Comparison of ENCODE assay signal across 15 cellular contexts in the genomic region with DNA sequence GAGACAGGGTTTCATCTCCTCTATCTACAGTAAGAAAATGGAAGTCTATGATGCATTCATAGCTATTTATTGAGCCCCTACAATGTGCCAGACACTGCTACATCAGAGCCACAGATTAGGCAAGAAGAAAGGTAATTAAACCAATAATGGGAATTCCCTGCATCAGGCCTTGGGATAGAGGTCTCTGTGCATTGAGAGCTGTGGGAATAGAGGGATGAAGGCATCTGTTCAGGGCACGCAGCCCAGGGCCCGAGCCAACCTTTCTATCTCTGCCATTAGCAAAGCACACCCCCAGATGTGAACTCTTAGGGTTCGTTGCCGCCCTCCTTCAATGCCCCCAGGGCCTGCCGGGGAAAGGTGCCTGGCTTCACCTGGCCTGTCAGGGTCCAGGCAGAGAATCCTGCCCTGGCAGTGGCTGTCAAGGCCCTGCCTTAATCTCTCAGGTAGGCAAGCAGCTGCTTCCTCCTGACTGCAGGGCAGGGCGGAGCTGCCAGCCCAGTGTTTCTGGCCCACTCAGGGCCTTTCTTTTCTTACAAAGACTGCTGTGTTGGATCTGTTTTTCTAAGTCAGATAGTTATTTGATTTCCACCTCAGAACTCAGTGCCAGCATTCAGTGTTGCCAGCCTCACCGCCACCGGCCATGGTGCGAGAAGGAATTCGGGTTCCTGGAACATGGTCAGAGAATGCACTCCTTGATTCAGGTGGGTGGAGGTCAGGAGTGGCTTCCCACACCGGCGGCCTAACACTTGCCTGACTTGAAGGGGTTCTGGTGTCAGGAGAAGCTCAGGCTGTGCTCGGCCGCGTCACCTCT.
DNase-seq lines count a peak whose midpoint lies in the region; ATAC-seq, FAIRE-seq and TF ChIP-seq lines count a peak whose summit lies in the region.
"Had no signal": no experiment of that assay in that cellular context is flagged by ENCODE, and none has a peak within 500 bp of the region (broad histone marks: within the 10 kb centered on the region; RNA-seq: fewer than 3 reads in every experiment).

No MANE protein-coding gene starts in this region.

- H2AFZ ChIP-seq in mammary epithelial cell (ENCODE audit: low read depth, low read length) (peak overlapping the region; percentile 86), keratinocyte (ENCODE audit: control insufficient read depth, low read length) (peak overlapping the region; percentile 79), neuronal stem cell (ENCODE audit: low read length) (no peak overlapping the region)

- H4K8ac ChIP-seq in neuronal stem cell (ENCODE audit: low read depth, low read length) = no peak overlapping the region

- H2BK15ac ChIP-seq in neuronal stem cell (ENCODE audit: low read length) = no peak overlapping the region

- TSS peak; percentile 57 for BruUV-seq in mammary epithelial cell (replicated peaks; lab: Mats Ljungman, UMichigan)

- TF ChIP-seq CTCF in HEK293 (tag by site-specific recombination; IDR thresholded peaks at IDR 0.05) (no peak), mammary epithelial cell (conservative IDR thresholded peaks at IDR 0.05 in 1 of 2, IDR thresholded peaks at IDR 0.05 in 1 of 2; ENCODE audit: extremely low read depth in 1 of 2, insufficient read depth in 1 of 2, low read depth in 1 of 2, low read length in 2 of 2) (no peak), keratinocyte (optimal IDR thresholded peaks at IDR 0.05 in 1 of 3, IDR thresholded peaks at IDR 0.05 in 1 of 3, conservative IDR thresholded peaks at IDR 0.05 in 1 of 3; ENCODE audit: extremely low read depth in 1 of 3, insufficient read depth in 2 of 3, low read length in 3 of 3) (no peak)

- POLR2A ChIA-PET in HEK293 (lab: Yijun Ruan, JAX) = no interaction called here

- ATAC-seq in HG03354 (IDR thresholded peaks at IDR 0.05; ENCODE audit: poor library complexity, severe bottlenecking, unreplicated experiment) (no peak), HG03045 (IDR thresholded peaks at IDR 0.05; ENCODE audit: unreplicated experiment) (no peak), HG02938 (IDR thresholded peaks at IDR 0.05; ENCODE audit: unreplicated experiment) (no peak)
- ATAC-seq: Right ventricle myocardium inferior had no signal

- H2BK120ac ChIP-seq in neuronal stem cell (ENCODE audit: low read depth, low read length) = no peak overlapping the region

- peak; percentile 85 for FAIRE-seq in keratinocyte (lab: Jason Lieb, UNC)

- H3K9me3 ChIP-seq in HEK293 (ENCODE audit: control insufficient read depth, insufficient read depth, low read depth, low read length) (no peaks in the 10 kb centered on the region), mammary epithelial cell (replicated peaks; ENCODE audit: insufficient read depth, low read length) (peaks cover 7% of the 10 kb centered on the region), keratinocyte (ENCODE audit: control insufficient read depth, low read depth, low read length) (peaks cover 4% of the 10 kb centered on the region), neuronal stem cell (replicated peaks in 1 of 2; ENCODE audit: control insufficient read depth in 2 of 2, insufficient read depth in 1 of 2, low read depth in 1 of 2, low read length in 2 of 2) (no peaks in the 10 kb centered on the region)

- H3K79me2 ChIP-seq in mammary epithelial cell (ENCODE audit: insufficient read depth, low read length) (no peaks in the 10 kb centered on the region), keratinocyte (ENCODE audit: control insufficient read depth, insufficient read depth, low read length) (no peaks in the 10 kb centered on the region)

- H3K14ac ChIP-seq in neuronal stem cell (ENCODE audit: low read length) = no peak overlapping the region

- H3K18ac ChIP-seq in neuronal stem cell (ENCODE audit: low read length) = peak overlapping the region; percentile 22

- H3K4me1 ChIP-seq in HEK293 (ENCODE audit: control insufficient read depth, insufficient read depth, low read length) (no peaks in the 10 kb centered on the region; the same call in 1 of the 2 replicates), mammary epithelial cell (ENCODE audit: insufficient read depth, low read length) (peaks cover 29% of the 10 kb centered on the region), keratinocyte (ENCODE audit: control insufficient read depth, extremely low read depth, insufficient read depth, low read length) (peaks cover 22% of the 10 kb centered on the region), neuronal stem cell (ENCODE audit: control insufficient read depth in 2 of 2, insufficient read depth in 1 of 2, low read depth in 1 of 2, low read length in 2 of 2) (peaks cover 0 to 3% of the 10 kb centered on the region in 2 donors)
- H3K4me1 ChIP-seq: BLaER1 treated with 17β-estradiol and CSF1 and Interleukin-3, amounts not matched to agents 10 nM and 100 nM had no signal

- no peaks in the 10 kb centered on the region for H3K79me1 ChIP-seq in neuronal stem cell (ENCODE audit: low read depth, low read length)

- H3K27ac ChIP-seq in HEK293 (ENCODE audit: extremely low read depth, low read depth, low read length) = no peak overlapping the region
- H3K27ac ChIP-seq in mammary epithelial cell (ENCODE audit: insufficient read depth, low read depth, low read length) = peak overlapping the region; percentile 67
- peak overlapping the region; percentile 56 for H3K27ac ChIP-seq in keratinocyte (ENCODE audit: control insufficient read depth, insufficient read depth, low read length)
- H3K27ac ChIP-seq in neuronal stem cell (replicated peaks; ENCODE audit: low read length) = no peak overlapping the region
- H3K27ac ChIP-seq: BLaER1 treated with 17β-estradiol and CSF1 and Interleukin-3, amounts not matched to agents 10 nM and 100 nM had no signal

- WGBS in mammary epithelial cell (ENCODE audit: low coverage, missing lambda C conversion rate) = 14% methylated on average over 12 of the region's 15 CpGs
- WGBS in neuronal stem cell (ENCODE audit: extremely low coverage in 2 of 2, insufficient read length in 2 of 2, insufficient replicate concordance in 1 of 2), 2 donors = no CpG with 5 or more reads among the region's 15 CpGs

- DNase-seq in mammary epithelial cell (peak; percentile 57), keratinocyte (ENCODE audit: low read depth, low spot score) (no peak), neuronal stem cell (ENCODE audit: low spot score) (no peak), NCI-H226 (no peak)
- DNase-seq: DMS153, EL, H9, NCI-H2227 treated with DMSO at 0.1 percent for 48 hours, NCI-H526 treated with DMSO at 0.1 percent for 48 hours had no signal

- in situ Hi-C loops in mammary epithelial cell (cut with MboI; ENCODE audit: low sequenced_read_pairs in 2 of 2) = no loop called here

- dilution Hi-C loops in mammary epithelial cell (cut with HindIII; ENCODE audit: low sequenced_read_pairs) = no loop called here
- dilution Hi-C loops in keratinocyte (cut with MboI; ENCODE audit: extremely low pct_ligation_motif_present, low sequenced_read_pairs) = no loop called here

- no peak overlapping the region for H2BK12ac ChIP-seq in neuronal stem cell (ENCODE audit: low read length)

- no peak overlapping the region for H2AK5ac ChIP-seq in neuronal stem cell (ENCODE audit: low read depth, low read length)

- no peaks in the 10 kb centered on the region for H3K36me3 ChIP-seq in HEK293 (ENCODE audit: control insufficient read depth in 2 of 2, insufficient read depth in 1 of 2, low read length in 2 of 2)
- no peaks in the 10 kb centered on the region for H3K36me3 ChIP-seq in mammary epithelial cell (ENCODE audit: insufficient read depth, low read length)
- H3K36me3 ChIP-seq in keratinocyte (ENCODE audit: control insufficient read depth in 2 of 2, extremely low read depth in 1 of 2, insufficient read depth in 2 of 2, low read length in 2 of 2) = no peaks in the 10 kb centered on the region
- H3K36me3 ChIP-seq in neuronal stem cell (replicated peaks in 1 of 2; ENCODE audit: control insufficient read depth in 2 of 2, insufficient read depth in 2 of 2, low read length in 2 of 2) = no peaks in the 10 kb centered on the region
- H3K36me3 ChIP-seq: BLaER1 treated with 17β-estradiol and CSF1 and Interleukin-3, amounts not matched to agents 10 nM and 100 nM had no signal

- intact Hi-C loops in mammary epithelial cell (cut with micrococcal nuclease) = no loop called here

- H4K20me1 ChIP-seq in mammary epithelial cell (ENCODE audit: insufficient read depth, low read length) (no peaks in the 10 kb centered on the region), keratinocyte (ENCODE audit: control insufficient read depth, extremely low read depth, insufficient read depth, low read length) (no peaks in the 10 kb centered on the region)
- H4K20me1 ChIP-seq: BLaER1 treated with 17β-estradiol and CSF1 and Interleukin-3, amounts not matched to agents 10 nM and 100 nM had no signal

- no peak overlapping the region for H3K4me3 ChIP-seq in HEK293 (ENCODE audit: low read depth, low read length)
- no peak overlapping the region for H3K4me3 ChIP-seq in mammary epithelial cell (replicated peaks in 1 of 3; ENCODE audit: insufficient read depth in 1 of 3, low read depth in 2 of 3, low read length in 3 of 3)
- H3K4me3 ChIP-seq in keratinocyte (ENCODE audit: control insufficient read depth in 2 of 3, extremely low read depth in 1 of 3, insufficient read depth in 2 of 3, low read depth in 1 of 3, low read length in 3 of 3) = peak overlapping the region in 1 of 3 experiments; percentile 7
- H3K4me3 ChIP-seq in neuronal stem cell (ENCODE audit: low read length in 2 of 2) = no peak overlapping the region
- H3K4me3 ChIP-seq: BLaER1 treated with 17β-estradiol and CSF1 and Interleukin-3, amounts not matched to agents 10 nM and 100 nM had no signal

- H2BK5ac ChIP-seq in neuronal stem cell (ENCODE audit: low read length) = no peak overlapping the region

- H4K91ac ChIP-seq in neuronal stem cell (ENCODE audit: low read depth, low read length, poor library complexity) = no peak overlapping the region

- H3K4ac ChIP-seq in neuronal stem cell (ENCODE audit: low read length) = no peak overlapping the region

- peak overlapping the region; percentile 33 for H3K4me2 ChIP-seq in mammary epithelial cell (ENCODE audit: insufficient read depth, low read depth, low read length)
- H3K4me2 ChIP-seq in keratinocyte (ENCODE audit: control insufficient read depth, extremely low read depth, insufficient read depth, low read depth, low read length) = peak overlapping the region; percentile 42
- no peak overlapping the region for H3K4me2 ChIP-seq in neuronal stem cell (ENCODE audit: insufficient read depth, low read length, poor library complexity, severe bottlenecking)
- H3K4me2 ChIP-seq: BLaER1 treated with 17β-estradiol and CSF1 and Interleukin-3, amounts not matched to agents 10 nM and 100 nM had no signal

- H3K9ac ChIP-seq in mammary epithelial cell (ENCODE audit: insufficient read depth, low read length) = peak overlapping the region; percentile 22
- H3K9ac ChIP-seq in keratinocyte (ENCODE audit: control insufficient read depth, extremely low read depth, insufficient read depth, low read length) = peak overlapping the region; percentile 52
- no peak overlapping the region for H3K9ac ChIP-seq in neuronal stem cell (ENCODE audit: low read depth, low read length, poor library complexity)
- H3K9ac ChIP-seq: BLaER1 treated with 17β-estradiol and CSF1 and Interleukin-3, amounts not matched to agents 10 nM and 100 nM had no signal

- no peak overlapping the region for H3K23ac ChIP-seq in neuronal stem cell (ENCODE audit: low read depth, low read length, poor library complexity)

- H3K27me3 ChIP-seq in mammary epithelial cell (ENCODE audit: insufficient read depth, low read length) (no peaks in the 10 kb centered on the region), keratinocyte (ENCODE audit: control insufficient read depth, extremely low read depth, insufficient read depth, low read length) (no peaks in the 10 kb centered on the region), neuronal stem cell (ENCODE audit: control insufficient read depth in 3 of 3, insufficient read depth in 3 of 3, low read depth in 1 of 3, low read length in 3 of 3) (no peaks in the 10 kb centered on the region)
- H3K27me3 ChIP-seq: BLaER1 treated with 17β-estradiol and CSF1 and Interleukin-3, amounts not matched to agents 10 nM and 100 nM had no signal

- CTCF ChIA-PET in HEK293 (lab: Yijun Ruan, JAX) = interaction anchor here (1.2 to 2.2 kb wide), 2 partner anchors 8 to 22 kb away, joined by 3 to 13 read pairs; no protein-coding TSS in a partner anchor
- CTCF ChIA-PET in mammary epithelial cell (lab: Charles Lee; ENCODE audit: low non-redundant PET) = interaction anchor here (0.8 kb wide), 1 partner anchor 23 kb away, joined by 5 read pairs; no protein-coding TSS in a partner anchor

- no peaks in the 10 kb centered on the region for H3K9me1 ChIP-seq in keratinocyte (ENCODE audit: control insufficient read depth, extremely low read depth, insufficient read depth, low read length)

Comparison
In these comparisons a context has a peak if more than half of its experiments do, and no peak if none do; other contexts are left out.
1. H3K27ac ChIP-seq: peak in mammary epithelial cell (single experiment) and keratinocyte (single experiment); none in HEK293 (single experiment) and neuronal stem cell (single experiment).